8 cellular contexts compared by ENCODE assay signal in the genomic region with DNA sequence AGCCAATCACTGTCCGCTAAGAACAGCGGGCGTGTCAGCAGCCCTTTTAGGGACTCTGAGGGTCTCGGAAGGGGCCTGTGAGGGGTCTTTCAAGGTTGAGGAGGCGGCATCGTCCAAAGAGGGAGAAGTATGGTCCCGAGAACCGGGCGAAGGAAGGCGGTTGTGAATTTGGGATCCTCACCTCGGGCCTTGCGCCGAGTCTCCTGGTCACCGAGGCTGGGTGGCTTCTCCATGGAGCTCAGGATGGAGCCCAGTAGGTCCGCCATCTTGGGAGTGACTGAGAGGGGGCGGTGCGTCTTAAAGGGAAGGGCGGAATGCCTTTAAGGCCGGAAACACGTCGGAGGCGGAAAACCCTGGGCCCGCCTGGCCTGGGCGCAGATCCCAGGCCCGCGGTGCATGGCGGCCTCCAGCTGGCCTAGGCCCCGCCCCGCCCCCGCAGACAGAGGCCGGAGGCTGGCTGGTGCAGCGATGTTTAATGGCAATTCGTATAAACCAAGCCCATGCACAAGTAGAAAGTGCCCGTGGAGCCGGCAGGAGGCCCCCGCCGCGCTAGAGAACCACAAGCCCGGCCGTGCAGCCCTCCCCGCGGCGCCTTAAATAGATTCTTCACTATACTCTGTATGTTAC. TPM values are rescaled to one million over a fixed set of nuclear protein-coding genes. Genes with fewer than 3 reads are reported as not detected.
DNase-seq lines count a peak whose midpoint lies in the region; ATAC-seq and TF ChIP-seq lines count a peak whose summit lies in the region.

A gene with protein sequence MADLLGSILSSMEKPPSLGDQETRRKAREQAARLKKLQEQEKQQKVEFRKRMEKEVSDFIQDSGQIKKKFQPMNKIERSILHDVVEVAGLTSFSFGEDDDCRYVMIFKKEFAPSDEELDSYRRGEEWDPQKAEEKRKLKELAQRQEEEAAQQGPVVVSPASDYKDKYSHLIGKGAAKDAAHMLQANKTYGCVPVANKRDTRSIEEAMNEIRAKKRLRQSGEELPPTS (minus strand): TSS at position 279 of the 627 bp plus-strand sequence. CDS start 13 bp downstream, at position 266.

- peak within 1 kb of the TSS; percentile 99 for H3K56ac ChIP-seq in IMR-90 (ENCODE audit: extremely low read depth, insufficient read depth, low read length)

- peak; percentile 21; the same call in 1 of the 2 replicates for TF ChIP-seq CTCF in IMR-90 (conservative IDR thresholded peaks at IDR 0.05; ENCODE audit: low read depth, low read length)

- POLR2A ChIA-PET in IMR-90 (lab: Charles Lee; ENCODE audit: unreplicated experiment) = interaction anchor here (0.6 to 3.0 kb wide), 6 partner anchors 14 to 159 kb away, joined by 4 to 19 read pairs (median 7); a partner anchor contains a TSS

- H3K4me3 ChIP-seq in IMR-90 (ENCODE audit: insufficient read depth, low read depth, low read length) = peak within 1 kb of the TSS; percentile 58
- peak within 1 kb of the TSS; percentile 90 to 96 for H3K4me3 ChIP-seq in mucosa of rectum (ENCODE audit: low read length in 2 of 2)

- peak within 1 kb of the TSS; percentile 44 for H2BK20ac ChIP-seq in IMR-90 (ENCODE audit: low read depth, low read length)

- dilution Hi-C loops in IMR-90 (cut with HindIII; ENCODE audit: low sequenced_read_pairs, unreplicated experiment) = no loop called here

- peak within 1 kb of the TSS; percentile 94 for H2BK5ac ChIP-seq in IMR-90 (ENCODE audit: low read depth, low read length, poor library complexity, severe bottlenecking)

- peak within 1 kb of the TSS; percentile 89 for H3K23ac ChIP-seq in IMR-90 (ENCODE audit: low read depth, low read length)

- TF ChIP-seq RAD21 in IMR-90 (IDR thresholded peaks at IDR 0.05; ENCODE audit: low read length) = peak; percentile 55

- ATAC-seq in GM21529 (IDR thresholded peaks at IDR 0.05; ENCODE audit: unreplicated experiment) (peak; percentile 53), IMR-90 (ENCODE audit: low read depth) (peak; percentile 70)

- CTCF ChIA-PET in IMR-90 (lab: Yijun Ruan, JAX) = interaction anchor here (0.9 to 1.7 kb wide), 4 partner anchors 19 to 65 kb away, joined by 3 to 11 read pairs (median 4); a partner anchor contains a TSS

- peak within 1 kb of the TSS; percentile 67; the same call in 2 of the 3 replicates for H2BK15ac ChIP-seq in IMR-90 (ENCODE audit: low read depth, low read length)

- H4K91ac ChIP-seq in IMR-90 (ENCODE audit: insufficient read depth, low read depth, low read length) = peak within 1 kb of the TSS; percentile 99

- H3K4ac ChIP-seq in IMR-90 (ENCODE audit: low read depth, low read length) = peak within 1 kb of the TSS; percentile 100

- H3K4me1 ChIP-seq in IMR-90 (ENCODE audit: control insufficient read depth, insufficient read depth, low read length) = peaks cover 14% of the 10 kb centered on the region
- peaks cover 17 to 19% of the 10 kb centered on the region in 2 donors for H3K4me1 ChIP-seq in mucosa of rectum (ENCODE audit: control insufficient read depth in 2 of 2, insufficient read depth in 2 of 2, low read length in 2 of 2)

- peaks cover 20 to 70% of the 10 kb centered on the region in 2 experiments for H3K79me1 ChIP-seq in IMR-90 (ENCODE audit: low read depth in 1 of 2, low read length in 2 of 2)

- H3K27me3 ChIP-seq in IMR-90 (ENCODE audit: control insufficient read depth, insufficient read depth, low read length) = no peaks in the 10 kb centered on the region
- no peaks in the 10 kb centered on the region for H3K27me3 ChIP-seq in mucosa of rectum (ENCODE audit: control insufficient read depth in 2 of 2, insufficient read depth in 2 of 2, low read length in 2 of 2)

- H3K36me3 ChIP-seq in IMR-90 (ENCODE audit: control insufficient read depth, insufficient read depth, low read length) (peaks cover 17% of the 10 kb centered on the region), mucosa of rectum (ENCODE audit: control insufficient read depth in 2 of 2, insufficient read depth in 2 of 2, low read length in 2 of 2) (peaks cover 17 to 26% of the 10 kb centered on the region in 2 donors)

- peak within 1 kb of the TSS; percentile 87 for H3K18ac ChIP-seq in IMR-90 (ENCODE audit: low read depth, low read length)

- H3K9ac ChIP-seq in IMR-90 (ENCODE audit: low read depth, low read length) = peak within 1 kb of the TSS; percentile 99
- H3K9ac ChIP-seq in mucosa of rectum (ENCODE audit: low read depth in 1 of 2, low read length in 2 of 2) = peak within 1 kb of the TSS; percentile 85 to 96

- BruUV-seq in IMR-90 (replicated peaks; lab: Mats Ljungman, UMichigan) = no TSS peak

- peak within 1 kb of the TSS; percentile 73 for H3K4me2 ChIP-seq in IMR-90 (ENCODE audit: low read depth, low read length)

- H4K8ac ChIP-seq in IMR-90 (ENCODE audit: low read depth in 2 of 2, low read length in 2 of 2) = peak within 1 kb of the TSS; percentile 96 to 97

- DNase-seq in DMS114 treated with DMSO at 0.1 percent for 48 hours (lab: John Stamatoyannopoulos, UW; ENCODE audit: unreplicated experiment) (peak; percentile 56), IMR-90 (peak; percentile 98), OCI-M2 (lab: John Stamatoyannopoulos, UW; ENCODE audit: unreplicated experiment) (peak; percentile 96), activated T-cell treated with anti-CD3 and anti-CD28 coated beads for 4 hours (peak; percentile 87), epithelial cell of prostate (ENCODE audit: low read depth, low spot score) (peak; percentile 91)
- DNase-seq in stimulated activated CD8-positive, alpha-beta memory T cell treated with anti-CD3 and anti-CD28 coated beads, Interleukin-4, amount 100 ng/mL, for 4 hours (ENCODE audit: low read depth in 2 of 2, low spot score in 1 of 2) = peak; percentile 82 to 86

- peak within 1 kb of the TSS; percentile 100 for H2AK5ac ChIP-seq in IMR-90 (ENCODE audit: low read depth, low read length)

- peak within 1 kb of the TSS; percentile 100 for H2AK9ac ChIP-seq in IMR-90 (replicated peaks; ENCODE audit: low read depth, low read length, poor library complexity)

- H3K9me1 ChIP-seq in IMR-90 (ENCODE audit: insufficient read depth, low read length) = peaks cover 16% of the 10 kb centered on the region

- in situ Hi-C loops in IMR-90 (cut with MboI; ENCODE audit: low sequenced_read_pairs) = no loop called here

- H2BK120ac ChIP-seq in IMR-90 (ENCODE audit: low read depth, low read length) = peak within 1 kb of the TSS; percentile 85

- H4K20me1 ChIP-seq in IMR-90 (ENCODE audit: insufficient read depth, low read length) = peaks cover 3% of the 10 kb centered on the region; the same call in 1 of the 2 replicates

- peak within 1 kb of the TSS; percentile 80 for H4K5ac ChIP-seq in IMR-90 (ENCODE audit: low read depth, low read length)

- TF ChIP-seq POLR2A in IMR-90 (IDR thresholded peaks at IDR 0.05; ENCODE audit: low read depth, low read length) = peak; percentile 57

- peak within 1 kb of the TSS; percentile 87 for H3K27ac ChIP-seq in IMR-90 (ENCODE audit: insufficient read depth, low read length)
- peak within 1 kb of the TSS; percentile 97 for H3K27ac ChIP-seq in epithelial cell of prostate
- peak within 1 kb of the TSS; percentile 96 to 97 for H3K27ac ChIP-seq in mucosa of rectum (ENCODE audit: low read depth in 2 of 2, low read length in 2 of 2)

- H3K9me3 ChIP-seq in IMR-90 (ENCODE audit: control insufficient read depth, insufficient read depth, low read length) = no peaks in the 10 kb centered on the region
- no peaks in the 10 kb centered on the region for H3K9me3 ChIP-seq in mucosa of rectum (ENCODE audit: control insufficient read depth in 2 of 2, low read length in 2 of 2)

- peak within 1 kb of the TSS; percentile 98 for H3K14ac ChIP-seq in IMR-90 (replicated peaks; ENCODE audit: low read depth, low read length)

- H2AFZ ChIP-seq in IMR-90 (replicated peaks; ENCODE audit: low read length, poor library complexity) = peak within 1 kb of the TSS; percentile 91

- intact Hi-C loops in IMR-90 (cut with micrococcal nuclease) = loop anchor here (1.0 to 5.0 kb wide), 2 partner anchors 19 to 60 kb away; a partner anchor contains a TSS

- WGBS in IMR-90 (ENCODE audit: extremely low coverage in 2 of 2, insufficient read length in 1 of 2), 2 experiments = 0% methylated on average over 6 of the region's 43 CpGs; no CpG with 5 or more reads in 1 of the 2 experiments

TF ChIP-seq in IMR-90, 13 proteins besides CTCF, POLR2A, EP300 and RAD21 (continues in another document):
- peak; percentile 61; the same call in 1 of the 2 replicates for TF ChIP-seq MAZ (IDR thresholded peaks at IDR 0.05; ENCODE audit: borderline replicate concordance, low read depth, low read length)
- no peak for TF ChIP-seq MXI1 (IDR thresholded peaks at IDR 0.05; ENCODE audit: borderline replicate concordance, low read depth, low read length)
- no peak for TF ChIP-seq RCOR1 (IDR thresholded peaks at IDR 0.05; ENCODE audit: insufficient replicate concordance, low read length)
- TF ChIP-seq SMC3 (IDR thresholded peaks at IDR 0.05; ENCODE audit: low read depth, low read length) = peak; percentile 31; the same call in 1 of the 2 replicates
- no peak for TF ChIP-seq NFE2L2 (IDR thresholded peaks at IDR 0.05; ENCODE audit: low read depth, low read length)
- no peak for TF ChIP-seq CEBPB (IDR thresholded peaks at IDR 0.05; ENCODE audit: low read depth, low read length)
- TF ChIP-seq, protein P1, sequence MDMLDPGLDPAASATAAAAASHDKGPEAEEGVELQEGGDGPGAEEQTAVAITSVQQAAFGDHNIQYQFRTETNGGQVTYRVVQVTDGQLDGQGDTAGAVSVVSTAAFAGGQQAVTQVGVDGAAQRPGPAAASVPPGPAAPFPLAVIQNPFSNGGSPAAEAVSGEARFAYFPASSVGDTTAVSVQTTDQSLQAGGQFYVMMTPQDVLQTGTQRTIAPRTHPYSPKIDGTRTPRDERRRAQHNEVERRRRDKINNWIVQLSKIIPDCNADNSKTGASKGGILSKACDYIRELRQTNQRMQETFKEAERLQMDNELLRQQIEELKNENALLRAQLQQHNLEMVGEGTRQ (IDR thresholded peaks at IDR 0.05; ENCODE audit: low read depth, low read length) = peak; percentile 46; the same call in 1 of the 2 replicates
- no peak for TF ChIP-seq BHLHE40 (IDR thresholded peaks at IDR 0.05; ENCODE audit: low read depth, low read length)
- TF ChIP-seq CHD1 (IDR thresholded peaks at IDR 0.05; ENCODE audit: low read depth, low read length) = no peak
- TF ChIP-seq FOS (IDR thresholded peaks at IDR 0.05; ENCODE audit: low read depth, low read length) = no peak
- no peak for TF ChIP-seq MAFK (IDR thresholded peaks at IDR 0.05; ENCODE audit: low read depth, low read length)
- TF ChIP-seq RFX5 (IDR thresholded peaks at IDR 0.05; ENCODE audit: low read depth, low read length) = no peak

RNA-seq across cellular contexts. Expression of the gene that starts here (rescaled TPM):
- 50.2 and 52.2 TPM in 2 replicates for total RNA-seq in IMR-90 (2012; rRNA removed)
- polyA plus RNA-seq in IMR-90 (2012; rRNA removed) = 108 and 115 TPM in 2 replicates
- polyA plus RNA-seq in IMR-90 (2012; cell fraction: cytosol; rRNA removed) = 71.1 and 79.9 TPM in 2 replicates
- polyA plus RNA-seq in IMR-90 (2012; cell fraction: nucleus; rRNA removed; ENCODE audit: low replicate concordance) = 353 and 581 TPM in 2 replicates

Comparison
In these comparisons a context has a peak if more than half of its experiments do, and no peak if none do; other contexts are left out.
1. Peak in every context shown above with its lines: DNase-seq, ATAC-seq, H3K4me3 ChIP-seq and H3K27ac ChIP-seq.